ENCODE assay signal across 11 cellular contexts in the genomic region with DNA sequence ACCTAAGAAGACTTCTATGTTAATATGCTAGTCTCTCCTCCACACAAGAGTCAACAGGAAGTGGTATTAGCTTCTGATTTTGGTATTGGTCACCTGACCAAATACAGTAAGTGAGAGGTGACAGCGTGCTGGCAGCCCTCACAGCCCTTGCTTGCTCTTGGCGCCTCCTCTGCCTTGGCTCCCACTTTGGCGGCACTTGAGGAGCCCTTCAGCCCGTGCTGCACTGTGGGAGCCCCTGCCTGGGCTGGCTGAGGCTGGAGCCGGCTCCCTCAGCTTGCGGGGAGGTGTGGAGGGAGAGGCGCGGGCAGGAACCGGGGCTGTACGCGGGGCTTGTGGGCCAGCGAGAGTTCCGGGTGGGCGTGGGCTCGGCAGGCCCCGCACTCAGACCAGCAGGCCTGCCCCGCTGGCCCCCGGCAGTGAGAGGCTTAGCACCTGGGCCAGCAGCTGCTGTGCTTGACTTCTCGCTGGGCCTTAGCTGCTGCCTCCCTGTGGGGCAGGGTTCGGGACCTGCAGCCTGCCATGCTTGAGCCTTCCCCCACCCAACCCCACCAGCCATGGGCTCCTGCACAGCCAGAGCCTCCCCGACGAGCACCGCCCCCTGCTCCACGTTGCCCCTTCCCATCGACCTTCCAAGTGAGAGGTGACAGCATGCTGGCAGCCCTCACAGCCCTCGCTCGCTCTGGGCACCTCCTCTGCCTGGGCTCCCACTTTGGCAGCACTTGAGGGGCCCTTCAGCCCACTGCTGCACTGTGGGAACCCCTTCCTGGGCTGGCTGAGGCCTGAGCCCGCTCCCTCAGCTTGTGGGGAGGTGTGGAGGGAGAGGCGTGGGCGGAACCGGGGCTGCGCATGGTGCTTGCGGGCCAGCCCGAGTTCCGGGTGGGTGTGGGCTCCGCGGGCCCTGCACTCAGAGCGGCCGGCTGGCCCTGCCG. TPM values are rescaled to one million over a fixed set of nuclear protein-coding genes. Genes with fewer than 3 reads are reported as not detected.
A peak's percentile ranks its signal among the peaks of the same experiment; 100 is the strongest.
DNase-seq lines count a peak whose midpoint lies in the region; ATAC-seq, FAIRE-seq and TF ChIP-seq lines count a peak whose summit lies in the region.
"Had no signal": no experiment of that assay in that cellular context is flagged by ENCODE, and none has a peak within 500 bp of the region (broad histone marks: within the 10 kb centered on the region; RNA-seq: fewer than 3 reads in every experiment).

No MANE protein-coding gene starts in this region.

- H3K4me1 ChIP-seq in Peyer's patch (peaks cover 0 to 4% (median under 1%) of the 10 kb centered on the region in 4 donors), upper lobe of right lung (peaks cover 14% of the 10 kb centered on the region)

- in situ Hi-C loops in ACHN (cut with HindIII; ENCODE audit: low pct_ligation_motif_present, low pct_unique_long_range_greater_than_20kb, low sequenced_read_pairs) = no loop called here

- H3K27ac Mint-ChIP-seq in activated CD4-positive, alpha-beta T cell treated with anti-CD3 and anti-CD28 coated beads, Interleukin-2, amount 10 ng/mL, durations not matched to agents 7 days and 5 days = no peak overlapping the region

- TF ChIP-seq CTCF in Peyer's patch (IDR thresholded peaks at IDR 0.05) (no peak), upper lobe of right lung (IDR thresholded peaks at IDR 0.05) (no peak), D721Med (IDR thresholded peaks at IDR 0.05; ENCODE audit: insufficient read depth, missing control alignments) (no peak)

- TF ChIP-seq POLR2A in Peyer's patch (IDR thresholded peaks at IDR 0.05) = no peak

- no peaks in the 10 kb centered on the region for H3K36me3 ChIP-seq in Peyer's patch
- no peaks in the 10 kb centered on the region for H3K36me3 ChIP-seq in upper lobe of right lung
- H3K36me3 ChIP-seq: right lobe of liver had no signal

- H3K27me3 ChIP-seq in Peyer's patch (no peaks in the 10 kb centered on the region), upper lobe of right lung (no peaks in the 10 kb centered on the region)
- H3K27me3 ChIP-seq: right lobe of liver had no signal

- ATAC-seq in HG02759 (IDR thresholded peaks at IDR 0.05; ENCODE audit: unreplicated experiment) (peak; percentile 85), upper lobe of right lung (peak; percentile 78)
- ATAC-seq: right lobe of liver had no signal

- peak; percentile 13 for DNase-seq in activated gamma-delta T cell (lab: John Stamatoyannopoulos, UW)
- no peak for DNase-seq in activated gamma-delta T cell treated with Interleukin-2 at 50 U/mL for 16 hours
- peak in 2 of 3 donors; percentile 33 to 38 for DNase-seq in Peyer's patch
- DNase-seq in upper lobe of right lung = peak; percentile 92
- DNase-seq in activated CD4-positive, alpha-beta T cell treated with anti-CD3 and anti-CD28 coated beads, Interleukin-2, amount 10 ng/mL, durations not matched to agents 7 days and 5 days = no peak
- no peak for DNase-seq in D721Med (ENCODE audit: insufficient read length, low spot score)
- no peak for DNase-seq in ACHN
- DNase-seq: SHP77 had no signal

- peaks cover 12% of the 10 kb centered on the region for H3K4me1 Mint-ChIP-seq in activated CD4-positive, alpha-beta T cell treated with anti-CD3 and anti-CD28 coated beads, Interleukin-2, amount 10 ng/mL, durations not matched to agents 7 days and 5 days

- H3K9me3 ChIP-seq in Peyer's patch (no peaks in the 10 kb centered on the region), upper lobe of right lung (no peaks in the 10 kb centered on the region)
- H3K9me3 ChIP-seq: right lobe of liver had no signal

- H3K9me3 Mint-ChIP-seq in activated CD4-positive, alpha-beta T cell treated with anti-CD3 and anti-CD28 coated beads, Interleukin-2, amount 10 ng/mL, durations not matched to agents 7 days and 5 days = peaks cover 2% of the 10 kb centered on the region

- intact Hi-C loops in upper lobe of right lung (cut with DNase I) = no loop called here

- no peaks in the 10 kb centered on the region for H3K36me3 Mint-ChIP-seq in activated CD4-positive, alpha-beta T cell treated with anti-CD3 and anti-CD28 coated beads, Interleukin-2, amount 10 ng/mL, durations not matched to agents 7 days and 5 days (ENCODE audit: low read depth)

- H3K27me3 Mint-ChIP-seq in activated CD4-positive, alpha-beta T cell treated with anti-CD3 and anti-CD28 coated beads, Interleukin-2, amount 10 ng/mL, durations not matched to agents 7 days and 5 days = no peaks in the 10 kb centered on the region

- FAIRE-seq in D721Med (lab: Jason Lieb, UNC) = no peak
- FAIRE-seq: islet of Langerhans had no signal

- CTCF ChIA-PET in activated CD4-positive, alpha-beta T cell treated with anti-CD3 and anti-CD28 coated beads, Interleukin-2, amount 10 ng/mL, durations not matched to agents 7 days and 5 days (lab: Charles Lee) = interaction anchor here (0.6 kb wide), 1 partner anchor 1957 kb away, joined by 3 read pairs; no protein-coding TSS in a partner anchor

- H3K4me3 Mint-ChIP-seq in activated CD4-positive, alpha-beta T cell treated with anti-CD3 and anti-CD28 coated beads, Interleukin-2, amount 10 ng/mL, durations not matched to agents 7 days and 5 days = no peak overlapping the region

- no peak overlapping the region for H3K4me3 ChIP-seq in Peyer's patch
- no peak overlapping the region for H3K4me3 ChIP-seq in upper lobe of right lung
- H3K4me3 ChIP-seq: right lobe of liver had no signal

- POLR2A ChIA-PET in activated CD4-positive, alpha-beta T cell treated with anti-CD3 and anti-CD28 coated beads, Interleukin-2, amount 10 ng/mL, durations not matched to agents 7 days and 5 days (lab: Charles Lee) = no interaction called here

- H3K27ac ChIP-seq in Peyer's patch = peak overlapping the region in 3 of 4 donors; percentile 18 to 68 (median 21)
- H3K27ac ChIP-seq in upper lobe of right lung = peak overlapping the region; percentile 24
- H3K27ac ChIP-seq: right lobe of liver had no signal

RNA-seq across cellular contexts. Expression of a gene that starts 4.2 kb away (rescaled TPM):
- total RNA-seq in Peyer's patch (1,000 to 10,000 TPM in 1 of 4 donors, 100 to 1,000 TPM in 3; 133 to 1,137 (median 595) TPM), upper lobe of right lung (79.1 TPM)
- total RNA-seq in activated CD4-positive, alpha-beta T cell treated with anti-CD3 and anti-CD28 coated beads, Interleukin-2, amount 10 ng/mL, durations not matched to agents 7 days and 5 days = 10 to 100 TPM; 57.8 to 63.7 TPM

Comparison
In these comparisons a context has a peak if more than half of its experiments do, and no peak if none do; other contexts are left out.
1. DNase-seq: peak in activated gamma-delta T cell (single experiment), Peyer's patch (2 of 3) and upper lobe of right lung (single experiment); none in activated gamma-delta T cell treated with Interleukin-2 at 50 U/mL for 16 hours (single experiment), activated CD4-positive, alpha-beta T cell treated with anti-CD3 and anti-CD28 coated beads, Interleukin-2, amount 10 ng/mL, durations not matched to agents 7 days and 5 days (single experiment), D721Med (single experiment) and ACHN (single experiment).